In the genomic region with DNA sequence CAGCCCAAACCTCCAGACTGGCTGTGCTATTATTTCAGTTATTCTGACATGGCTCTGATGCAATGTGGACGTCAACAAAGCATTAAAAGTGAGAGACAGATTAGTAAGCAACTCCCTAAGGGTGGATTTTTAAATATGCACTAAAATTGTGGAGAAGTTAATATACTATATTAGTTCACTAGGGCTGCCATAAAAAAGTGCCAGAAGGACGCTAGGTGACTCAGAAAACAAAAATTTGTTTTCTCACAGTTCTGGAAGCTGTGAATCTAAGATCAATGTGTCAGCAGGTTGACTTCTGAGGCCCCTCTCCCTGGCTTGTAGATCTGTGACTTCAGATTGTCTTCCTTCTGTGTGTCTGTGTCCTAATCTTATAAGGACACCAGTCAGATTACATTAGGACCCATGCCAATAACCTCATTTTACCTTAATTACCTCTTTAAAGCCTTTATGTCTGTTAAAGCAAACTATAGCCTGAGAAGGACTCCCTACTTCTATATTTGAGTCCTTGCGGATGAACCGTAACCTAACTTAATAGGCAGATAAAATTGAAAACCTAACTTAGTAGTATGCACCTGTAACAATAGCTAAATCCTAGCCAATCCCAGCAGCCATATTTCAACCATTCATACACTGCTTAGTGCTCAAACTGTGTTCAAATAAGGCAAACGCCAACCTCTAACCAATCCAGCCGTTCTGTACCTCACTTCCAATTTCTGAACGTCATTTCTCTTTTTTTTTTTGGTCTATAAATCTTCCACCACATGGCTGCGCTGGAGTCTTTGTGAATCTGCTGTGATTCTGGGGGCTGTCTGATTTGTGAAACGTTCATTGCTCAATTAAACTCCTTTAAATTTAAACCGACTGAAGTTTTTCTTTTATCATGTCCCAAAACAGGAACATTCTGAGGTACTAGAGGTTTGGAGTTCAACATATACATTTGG, we compare ENCODE assay signal across 8 cellular contexts.
DNase-seq lines count a peak whose midpoint lies in the region; ATAC-seq and TF ChIP-seq lines count a peak whose summit lies in the region.

No MANE protein-coding gene starts in this region.

- H3K4me1 Mint-ChIP-seq in Caco-2 (ENCODE audit: low read depth, unreplicated experiment) (peaks cover 30% of the 10 kb centered on the region), nephron progenitor cell (peaks cover 14% of the 10 kb centered on the region)

- H3K27me3 ChIP-seq in Caco-2 (replicated peaks; ENCODE audit: control insufficient read depth, insufficient read depth, low read length), result no peaks in the 10 kb centered on the region

- DNase-seq in Caco-2 (no peak), NCI-H226 (peak; percentile 74), fibroblast of mammary gland (ENCODE audit: low read depth) (peak; percentile 72), retina (no peak), nephron progenitor cell (no peak), T-helper 2 cell (no peak), substantia nigra (lab: John Stamatoyannopoulos, UW) (no peak)

- H3K4me3 Mint-ChIP-seq in Caco-2 (ENCODE audit: unreplicated experiment) (no peak overlapping the region), nephron progenitor cell (no peak overlapping the region)

- no peak overlapping the region for H3K27ac ChIP-seq in substantia nigra (ENCODE audit: low read depth, low read length, poor library complexity, severe bottlenecking)

- intact Hi-C loops in Caco-2 (cut with micrococcal nuclease; ENCODE audit: unreplicated experiment), result no loop called here

- H3K4me3 ChIP-seq in Caco-2 (ENCODE audit: low read depth, low read length) (no peak overlapping the region), fibroblast of mammary gland (ENCODE audit: control insufficient read depth, low read depth, low read length) (no peak overlapping the region)

- no peak for TF ChIP-seq CTCF in Caco-2 (IDR thresholded peaks at IDR 0.05; ENCODE audit: insufficient read depth in 1 of 2, low read depth in 1 of 2, low read length in 1 of 2, severe bottlenecking in 1 of 2, unreplicated experiment in 1 of 2)
- peak; percentile 8 for TF ChIP-seq CTCF in fibroblast of mammary gland (conservative IDR thresholded peaks at IDR 0.05; ENCODE audit: control insufficient read depth, insufficient read depth, low read depth, low read length)
- TF ChIP-seq CTCF in nephron progenitor cell (IDR thresholded peaks at IDR 0.05), result no peak

- H3K4me1 ChIP-seq in Caco-2, result peaks cover 32% of the 10 kb centered on the region

- no peaks in the 10 kb centered on the region for H3K9me3 Mint-ChIP-seq in Caco-2 (ENCODE audit: unreplicated experiment)
- H3K9me3 Mint-ChIP-seq in nephron progenitor cell, result no peaks in the 10 kb centered on the region

- no peaks in the 10 kb centered on the region for H3K9me3 ChIP-seq in Caco-2

- H3K36me3 ChIP-seq in Caco-2 (ENCODE audit: control insufficient read depth, insufficient read depth, low read length), result no peaks in the 10 kb centered on the region

- H3K36me3 Mint-ChIP-seq in Caco-2 (ENCODE audit: insufficient read depth, unreplicated experiment) (no peaks in the 10 kb centered on the region), nephron progenitor cell (ENCODE audit: low read depth) (no peaks in the 10 kb centered on the region)

- H3K27me3 Mint-ChIP-seq in Caco-2 (ENCODE audit: insufficient read depth, unreplicated experiment) (no peaks in the 10 kb centered on the region), nephron progenitor cell (ENCODE audit: low read depth, poor library complexity) (peaks cover 10% of the 10 kb centered on the region)

- H3K27ac Mint-ChIP-seq in Caco-2 (ENCODE audit: unreplicated experiment) (peak overlapping the region; percentile 65), nephron progenitor cell (no peak overlapping the region)

- no TSS peak for BruUV-seq in Caco-2 (replicated peaks; lab: Mats Ljungman, UMichigan)

- peak; percentile 2 for ATAC-seq in GM21381 (IDR thresholded peaks at IDR 0.05; ENCODE audit: unreplicated experiment)

- CTCF ChIA-PET in Caco-2 (lab: Charles Lee), result no interaction called here

- POLR2A ChIA-PET in Caco-2 (lab: Charles Lee), result no interaction called here

Comparison
In these comparisons a context has a peak if more than half of its experiments do, and no peak if none do; other contexts are left out.
1. DNase-seq: peak in NCI-H226 (single experiment) and fibroblast of mammary gland (single experiment); none in Caco-2 (0 of 2), retina (single experiment), nephron progenitor cell (single experiment), T-helper 2 cell (0 of 5) and substantia nigra (0 of 49).